ENCODE assay signal across 8 cellular contexts in the genomic region with DNA sequence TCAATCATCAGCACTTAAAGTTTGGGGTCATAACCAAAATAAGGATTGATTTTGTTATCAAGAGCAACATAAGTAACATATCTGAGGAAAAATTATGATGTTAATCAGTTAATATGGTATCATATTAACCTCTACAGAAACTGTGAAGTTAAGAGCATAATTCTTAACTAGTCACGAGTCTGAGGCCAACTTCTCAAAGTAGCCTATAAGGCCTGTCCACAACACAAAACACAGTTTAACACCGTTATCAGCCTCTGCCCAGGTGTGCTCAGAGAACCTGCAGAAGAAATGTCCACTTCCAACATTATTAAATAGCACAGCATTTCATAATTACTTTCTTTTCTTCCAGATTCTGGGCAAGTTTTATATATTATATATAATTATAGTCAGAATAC. TPM values are rescaled to one million over a fixed set of nuclear protein-coding genes. Genes with fewer than 3 reads are reported as not detected.
DNase-seq lines count a peak whose midpoint lies in the region; TF ChIP-seq lines count a peak whose summit lies in the region.

No MANE protein-coding gene starts in this region.

- DNase-seq in AG09309 (ENCODE audit: low read depth), result no peak
- DNase-seq in HFFc6, result no peak
- DNase-seq in stimulated activated CD4-positive, alpha-beta T cell treated with anti-CD3 and anti-CD28 coated beads, Interleukin-4, amount 100 ng/mL, for 24 hours, result no peak
- DNase-seq in COLO829 (ENCODE audit: low spot score), result no peak
- no peak for DNase-seq in stimulated activated CD4-positive, alpha-beta T cell treated with anti-CD3 and anti-CD28 coated beads, Interleukin-12 subunit alpha, Interleukin-12 subunit beta, amount 100 ng/mL, for 4 hours
- no peak for DNase-seq in GF-D8 (lab: John Stamatoyannopoulos, UW)

- no peaks in the 10 kb centered on the region for H3K9me3 Mint-ChIP-seq in HFFc6
- H3K9me3 Mint-ChIP-seq in brain, result peaks cover 0 to 6% (median 0%) of the 10 kb centered on the region in 5 experiments

- H3K27ac Mint-ChIP-seq in HFFc6 (peak overlapping the region; percentile 61; the same call in 1 of the 2 replicates), brain (peak overlapping the region in 1 of 5 experiments; percentile 32)

- peaks cover 12% of the 10 kb centered on the region for H3K27me3 Mint-ChIP-seq in HFFc6 (ENCODE audit: insufficient read depth)
- peaks cover 15% of the 10 kb centered on the region for H3K27me3 Mint-ChIP-seq in brain

- H3K36me3 Mint-ChIP-seq in HFFc6 (ENCODE audit: low read depth), result peaks cover 14% of the 10 kb centered on the region
- H3K36me3 Mint-ChIP-seq in brain, result peaks cover 22% of the 10 kb centered on the region

- H3K27me3 ChIP-seq in mononuclear cell (ENCODE audit: insufficient read depth, low read length), result no peaks in the 10 kb centered on the region

- H3K9me3 ChIP-seq in mononuclear cell (ENCODE audit: low read depth, low read length), result no peaks in the 10 kb centered on the region

- peaks cover 49% of the 10 kb centered on the region for H3K4me1 ChIP-seq in mononuclear cell (ENCODE audit: insufficient read depth, low read length)

- H3K4me3 ChIP-seq in AG09309 (ENCODE audit: control insufficient read depth, low read depth, low read length) (peak overlapping the region; percentile 96), mononuclear cell (ENCODE audit: low read length) (peak overlapping the region; percentile 79)

- H3K4me3 Mint-ChIP-seq in HFFc6 (peak overlapping the region; percentile 89), brain (peak overlapping the region; percentile 88 to 94 (median 93))

- peaks cover 49% of the 10 kb centered on the region for H3K4me1 Mint-ChIP-seq in HFFc6 (ENCODE audit: low read depth)
- H3K4me1 Mint-ChIP-seq in brain, result peaks cover 46% of the 10 kb centered on the region

- TF ChIP-seq CTCF in AG09309 (IDR thresholded peaks at IDR 0.05; ENCODE audit: control insufficient read depth, insufficient read depth, low read depth, low read length, missing control alignments), result no peak
- no peak for TF ChIP-seq CTCF in HFFc6 (IDR thresholded peaks at IDR 0.05)
- no peak for TF ChIP-seq CTCF in brain (conservative IDR thresholded peaks at IDR 0.05)

RNA-seq across cellular contexts. Expression of gene STX7, which starts 1.1 kb away (rescaled TPM):
- total RNA-seq in HFFc6 (2021; fragmentation: NEBNext Ultra II Directional; extraction: Animal tissue kit (Norgen Biotek cat#: 25700)), result 10 to 100 TPM; 36.4 to 41.5 (median 39.3) TPM
- 25.9 TPM for polyA plus RNA-seq in brain (ENCODE audit: insufficient read depth, low read depth, low replicate concordance)
- total RNA-seq in mononuclear cell, result 19.3 TPM

RNA-seq across cellular contexts. Expression of gene TAAR9, which starts 26.2 kb away (rescaled TPM):
- not detected for total RNA-seq in HFFc6 (2021; fragmentation: NEBNext Ultra II Directional; extraction: Animal tissue kit (Norgen Biotek cat#: 25700))
- polyA plus RNA-seq in brain (ENCODE audit: insufficient read depth, low read depth, low replicate concordance), result not detected
- total RNA-seq in mononuclear cell, result not detected

RNA-seq across cellular contexts. Expression of gene TAAR8, which starts 40.6 kb away (rescaled TPM):
- total RNA-seq in HFFc6 (2021; fragmentation: NEBNext Ultra II Directional; extraction: Animal tissue kit (Norgen Biotek cat#: 25700)), result not detected
- not detected for polyA plus RNA-seq in brain (ENCODE audit: insufficient read depth, low read depth, low replicate concordance)
- not detected for total RNA-seq in mononuclear cell

RNA-seq across cellular contexts. Expression of gene TAAR6, which starts 58.3 kb away (rescaled TPM):
- total RNA-seq in HFFc6 (2021; fragmentation: NEBNext Ultra II Directional; extraction: Animal tissue kit (Norgen Biotek cat#: 25700)), result not detected
- polyA plus RNA-seq in brain (ENCODE audit: insufficient read depth, low read depth, low replicate concordance), result not detected
- total RNA-seq in mononuclear cell, result not detected
